ENCODE assay signal across 2 cellular contexts in the genomic region with DNA sequence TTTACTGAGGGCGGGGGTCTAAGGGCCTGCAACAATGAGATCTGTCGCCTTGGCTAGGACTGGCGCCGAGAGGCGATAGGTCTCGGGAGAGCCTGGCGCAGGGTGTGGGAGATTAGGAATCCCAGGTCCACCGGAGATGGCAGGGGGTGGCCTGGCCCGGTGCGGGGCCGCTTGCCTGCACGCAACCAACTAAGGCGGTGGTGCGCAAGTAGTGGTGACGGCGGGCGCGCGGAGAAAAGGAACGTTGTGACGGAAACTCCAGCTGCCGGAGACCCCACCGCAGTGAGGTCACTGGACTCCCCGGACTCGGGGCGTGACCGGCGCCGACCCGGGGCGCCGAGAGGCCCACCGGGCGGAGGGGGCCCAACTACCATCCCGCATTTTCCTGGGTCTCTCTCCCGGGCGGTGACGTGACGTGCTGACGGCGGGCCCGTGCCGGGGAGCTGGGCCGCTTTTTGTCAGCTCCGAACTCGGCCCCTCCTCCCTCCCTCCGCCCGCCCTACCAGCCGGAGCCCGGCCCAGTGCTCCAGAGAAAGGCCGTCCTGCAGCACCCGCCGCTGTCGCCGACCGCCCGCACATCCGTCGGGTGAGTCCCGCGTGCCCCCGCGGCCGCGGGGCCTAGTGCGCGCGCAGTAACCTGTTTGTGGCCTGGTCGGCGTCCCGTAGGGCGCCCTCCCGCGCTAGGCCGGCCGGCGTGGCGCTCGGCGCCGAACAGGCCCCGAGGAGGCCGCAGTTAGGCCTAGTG.
TF ChIP-seq lines count a peak whose summit lies in the region.

A gene (plus strand): TSS at position 521 of the 745 bp plus-strand sequence. CDS start 18,556 bp downstream, outside the sequence.

TF ChIP-seq in A549, 52 proteins besides CTCF, POLR2A, EP300 and RAD21 (continued from another document):
- TF ChIP-seq, protein P1, sequence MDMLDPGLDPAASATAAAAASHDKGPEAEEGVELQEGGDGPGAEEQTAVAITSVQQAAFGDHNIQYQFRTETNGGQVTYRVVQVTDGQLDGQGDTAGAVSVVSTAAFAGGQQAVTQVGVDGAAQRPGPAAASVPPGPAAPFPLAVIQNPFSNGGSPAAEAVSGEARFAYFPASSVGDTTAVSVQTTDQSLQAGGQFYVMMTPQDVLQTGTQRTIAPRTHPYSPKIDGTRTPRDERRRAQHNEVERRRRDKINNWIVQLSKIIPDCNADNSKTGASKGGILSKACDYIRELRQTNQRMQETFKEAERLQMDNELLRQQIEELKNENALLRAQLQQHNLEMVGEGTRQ (IDR thresholded peaks at IDR 0.05): no peak
- TF ChIP-seq SREBF2 (IDR thresholded peaks at IDR 0.05) (no peak), HOXA7 (CRISPR knock-in tag; IDR thresholded peaks at IDR 0.05) (no peak), CEBPB (IDR thresholded peaks at IDR 0.05) (no peak), HEYL (CRISPR knock-in tag; IDR thresholded peaks at IDR 0.05) (no peak), FOSB (CRISPR knock-in tag; IDR thresholded peaks at IDR 0.05) (no peak), NPAS2 (CRISPR knock-in tag; IDR thresholded peaks at IDR 0.05; ENCODE audit: borderline replicate concordance) (no peak)
- TF ChIP-seq, protein P2, sequence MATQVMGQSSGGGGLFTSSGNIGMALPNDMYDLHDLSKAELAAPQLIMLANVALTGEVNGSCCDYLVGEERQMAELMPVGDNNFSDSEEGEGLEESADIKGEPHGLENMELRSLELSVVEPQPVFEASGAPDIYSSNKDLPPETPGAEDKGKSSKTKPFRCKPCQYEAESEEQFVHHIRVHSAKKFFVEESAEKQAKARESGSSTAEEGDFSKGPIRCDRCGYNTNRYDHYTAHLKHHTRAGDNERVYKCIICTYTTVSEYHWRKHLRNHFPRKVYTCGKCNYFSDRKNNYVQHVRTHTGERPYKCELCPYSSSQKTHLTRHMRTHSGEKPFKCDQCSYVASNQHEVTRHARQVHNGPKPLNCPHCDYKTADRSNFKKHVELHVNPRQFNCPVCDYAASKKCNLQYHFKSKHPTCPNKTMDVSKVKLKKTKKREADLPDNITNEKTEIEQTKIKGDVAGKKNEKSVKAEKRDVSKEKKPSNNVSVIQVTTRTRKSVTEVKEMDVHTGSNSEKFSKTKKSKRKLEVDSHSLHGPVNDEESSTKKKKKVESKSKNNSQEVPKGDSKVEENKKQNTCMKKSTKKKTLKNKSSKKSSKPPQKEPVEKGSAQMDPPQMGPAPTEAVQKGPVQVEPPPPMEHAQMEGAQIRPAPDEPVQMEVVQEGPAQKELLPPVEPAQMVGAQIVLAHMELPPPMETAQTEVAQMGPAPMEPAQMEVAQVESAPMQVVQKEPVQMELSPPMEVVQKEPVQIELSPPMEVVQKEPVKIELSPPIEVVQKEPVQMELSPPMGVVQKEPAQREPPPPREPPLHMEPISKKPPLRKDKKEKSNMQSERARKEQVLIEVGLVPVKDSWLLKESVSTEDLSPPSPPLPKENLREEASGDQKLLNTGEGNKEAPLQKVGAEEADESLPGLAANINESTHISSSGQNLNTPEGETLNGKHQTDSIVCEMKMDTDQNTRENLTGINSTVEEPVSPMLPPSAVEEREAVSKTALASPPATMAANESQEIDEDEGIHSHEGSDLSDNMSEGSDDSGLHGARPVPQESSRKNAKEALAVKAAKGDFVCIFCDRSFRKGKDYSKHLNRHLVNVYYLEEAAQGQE (IDR thresholded peaks at IDR 0.05): no peak
- TF ChIP-seq, protein P3, sequence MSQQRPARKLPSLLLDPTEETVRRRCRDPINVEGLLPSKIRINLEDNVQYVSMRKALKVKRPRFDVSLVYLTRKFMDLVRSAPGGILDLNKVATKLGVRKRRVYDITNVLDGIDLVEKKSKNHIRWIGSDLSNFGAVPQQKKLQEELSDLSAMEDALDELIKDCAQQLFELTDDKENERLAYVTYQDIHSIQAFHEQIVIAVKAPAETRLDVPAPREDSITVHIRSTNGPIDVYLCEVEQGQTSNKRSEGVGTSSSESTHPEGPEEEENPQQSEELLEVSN (IDR thresholded peaks at IDR 0.05; ENCODE audit: borderline replicate concordance, low read depth): no peak
- TF ChIP-seq, protein P4, sequence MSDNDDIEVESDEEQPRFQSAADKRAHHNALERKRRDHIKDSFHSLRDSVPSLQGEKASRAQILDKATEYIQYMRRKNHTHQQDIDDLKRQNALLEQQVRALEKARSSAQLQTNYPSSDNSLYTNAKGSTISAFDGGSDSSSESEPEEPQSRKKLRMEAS (IDR thresholded peaks at IDR 0.05): no peak

TF ChIP-seq in SK-N-SH treated with all-trans-retinoic acid at 6 μM for 48 hours, 23 proteins besides CTCF, POLR2A, EP300 and RAD21 (continued from another document):
- TF ChIP-seq, protein P5, sequence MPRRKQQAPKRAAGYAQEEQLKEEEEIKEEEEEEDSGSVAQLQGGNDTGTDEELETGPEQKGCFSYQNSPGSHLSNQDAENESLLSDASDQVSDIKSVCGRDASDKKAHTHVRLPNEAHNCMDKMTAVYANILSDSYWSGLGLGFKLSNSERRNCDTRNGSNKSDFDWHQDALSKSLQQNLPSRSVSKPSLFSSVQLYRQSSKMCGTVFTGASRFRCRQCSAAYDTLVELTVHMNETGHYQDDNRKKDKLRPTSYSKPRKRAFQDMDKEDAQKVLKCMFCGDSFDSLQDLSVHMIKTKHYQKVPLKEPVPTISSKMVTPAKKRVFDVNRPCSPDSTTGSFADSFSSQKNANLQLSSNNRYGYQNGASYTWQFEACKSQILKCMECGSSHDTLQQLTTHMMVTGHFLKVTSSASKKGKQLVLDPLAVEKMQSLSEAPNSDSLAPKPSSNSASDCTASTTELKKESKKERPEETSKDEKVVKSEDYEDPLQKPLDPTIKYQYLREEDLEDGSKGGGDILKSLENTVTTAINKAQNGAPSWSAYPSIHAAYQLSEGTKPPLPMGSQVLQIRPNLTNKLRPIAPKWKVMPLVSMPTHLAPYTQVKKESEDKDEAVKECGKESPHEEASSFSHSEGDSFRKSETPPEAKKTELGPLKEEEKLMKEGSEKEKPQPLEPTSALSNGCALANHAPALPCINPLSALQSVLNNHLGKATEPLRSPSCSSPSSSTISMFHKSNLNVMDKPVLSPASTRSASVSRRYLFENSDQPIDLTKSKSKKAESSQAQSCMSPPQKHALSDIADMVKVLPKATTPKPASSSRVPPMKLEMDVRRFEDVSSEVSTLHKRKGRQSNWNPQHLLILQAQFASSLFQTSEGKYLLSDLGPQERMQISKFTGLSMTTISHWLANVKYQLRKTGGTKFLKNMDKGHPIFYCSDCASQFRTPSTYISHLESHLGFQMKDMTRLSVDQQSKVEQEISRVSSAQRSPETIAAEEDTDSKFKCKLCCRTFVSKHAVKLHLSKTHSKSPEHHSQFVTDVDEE (CRISPR knock-in tag; IDR thresholded peaks at IDR 0.05): no peak
- TF ChIP-seq SNAI2 (CRISPR knock-in tag; IDR thresholded peaks at IDR 0.05) (no peak), BACH2 (CRISPR knock-in tag; IDR thresholded peaks at IDR 0.05; ENCODE audit: borderline replicate concordance) (no peak), OSR1 (CRISPR knock-in tag; IDR thresholded peaks at IDR 0.05) (no peak), CSDC2 (CRISPR knock-in tag; IDR thresholded peaks at IDR 0.05) (no peak), ZC3H10 (CRISPR knock-in tag; IDR thresholded peaks at IDR 0.05) (no peak), ZNF8 (CRISPR knock-in tag; IDR thresholded peaks at IDR 0.05) (no peak), TCF4 (CRISPR knock-in tag; IDR thresholded peaks at IDR 0.05; ENCODE audit: borderline replicate concordance) (no peak), ZFP30 (CRISPR knock-in tag; IDR thresholded peaks at IDR 0.05) (no peak), PPARA (CRISPR knock-in tag; IDR thresholded peaks at IDR 0.05; ENCODE audit: borderline replicate concordance) (no peak), ZNF565 (CRISPR knock-in tag; conservative IDR thresholded peaks at IDR 0.05; ENCODE audit: low read depth) (no peak)
